8 cellular contexts compared by ENCODE assay signal in the genomic region with DNA sequence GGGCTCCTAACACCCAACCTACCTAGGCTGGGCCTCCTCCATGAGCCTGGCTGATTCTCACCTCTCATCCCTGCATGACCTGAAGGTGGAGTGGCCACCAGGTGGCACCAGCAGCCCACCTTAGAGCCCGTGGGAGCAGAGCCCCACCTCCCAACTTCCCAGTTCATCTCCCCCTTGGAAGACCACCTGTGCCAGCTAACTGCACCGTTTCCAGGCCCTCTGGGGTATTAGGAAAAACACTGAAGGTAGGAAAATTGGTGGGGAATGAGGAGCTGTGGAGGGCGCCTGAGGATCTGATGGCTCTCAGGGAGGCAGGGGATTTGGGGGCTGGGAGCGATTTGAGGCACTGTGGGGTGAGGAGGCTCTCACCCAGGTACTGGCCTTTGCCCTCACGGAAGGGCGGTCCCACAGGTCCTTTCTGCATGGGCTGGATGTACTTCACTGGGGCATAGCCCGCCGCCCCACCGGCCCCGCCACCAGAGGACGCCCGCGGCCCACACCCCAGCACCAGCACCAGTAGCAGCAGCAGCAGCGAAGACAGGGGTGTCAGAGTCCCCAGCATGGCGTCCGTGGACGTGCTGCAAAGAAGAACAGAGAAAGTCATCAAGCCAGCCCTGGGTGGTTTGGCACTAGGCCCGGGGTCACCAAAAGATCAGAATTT. TPM values are rescaled to one million over a fixed set of nuclear protein-coding genes. Genes with fewer than 3 reads are reported as not detected.
A peak's percentile ranks its signal among the peaks of the same experiment; 100 is the strongest.
DNase-seq lines count a peak whose midpoint lies in the region; ATAC-seq and TF ChIP-seq lines count a peak whose summit lies in the region.

No MANE protein-coding gene starts in this region.

- H3K79me1 ChIP-seq in H9 (ENCODE audit: insufficient read depth, low read depth, low read length, poor library complexity, severe bottlenecking), result no peaks in the 10 kb centered on the region
- no peaks in the 10 kb centered on the region for H3K79me1 ChIP-seq in mesendoderm (ENCODE audit: low read length)

- H3K27me3 Mint-ChIP-seq in H9 (ENCODE audit: low read depth), result no peaks in the 10 kb centered on the region

- H3K4me2 ChIP-seq in H9 (ENCODE audit: insufficient read depth, insufficient read length, low read length) (no peak overlapping the region), mesendoderm (ENCODE audit: low read length) (no peak overlapping the region)

- no peak for ATAC-seq in GM19035 (IDR thresholded peaks at IDR 0.05; ENCODE audit: unreplicated experiment)

- H3K4me1 Mint-ChIP-seq in H9, result peaks cover 16 to 19% of the 10 kb centered on the region in 2 experiments

- H2BK120ac ChIP-seq in H9 (ENCODE audit: low read depth, low read length, poor library complexity, severe bottlenecking) (no peak overlapping the region), mesendoderm (ENCODE audit: low read depth, low read length) (no peak overlapping the region)

- H3K9me3 Mint-ChIP-seq in H9, result no peaks in the 10 kb centered on the region

- H3K56ac ChIP-seq in H9 (ENCODE audit: insufficient read length, low read depth, low read length) (no peak overlapping the region), mesendoderm (ENCODE audit: low read length) (no peak overlapping the region)

- no peaks in the 10 kb centered on the region for H3K9me3 ChIP-seq in H9 (ENCODE audit: control insufficient read depth, low read depth, low read length)
- no peaks in the 10 kb centered on the region for H3K9me3 ChIP-seq in effector memory CD4-positive, alpha-beta T cell (ENCODE audit: control insufficient read depth, low read length)

- no peak overlapping the region for H2BK15ac ChIP-seq in H9 (ENCODE audit: low read depth, low read length)
- no peak overlapping the region for H2BK15ac ChIP-seq in mesendoderm (replicated peaks; ENCODE audit: low read depth)

- WGBS in H9 (ENCODE audit: extremely low coverage, insufficient read length, low lambda C conversion rate), result no CpG with 5 or more reads among the region's 18 CpGs
- WGBS in mesendoderm (ENCODE audit: extremely low coverage, insufficient coverage, low lambda C conversion rate), result no CpG with 5 or more reads among the region's 18 CpGs

- no peak overlapping the region for H4K91ac ChIP-seq in H9 (ENCODE audit: insufficient read length, low read depth, low read length)

- no peaks in the 10 kb centered on the region for H3K23me2 ChIP-seq in H9 (ENCODE audit: insufficient read length, low read depth, low read length, poor library complexity, severe bottlenecking)

- H3K4me3 ChIP-seq in effector memory CD4-positive, alpha-beta T cell (ENCODE audit: insufficient read depth, low read depth, low read length, poor library complexity, severe bottlenecking), result no peak overlapping the region
- no peak overlapping the region for H3K4me3 ChIP-seq in mesendoderm (ENCODE audit: low read length)

- H3T11ph ChIP-seq in H9 (ENCODE audit: low read length), result no peak overlapping the region

- H3K18ac ChIP-seq in H9 (ENCODE audit: insufficient read length, low read depth, low read length) (no peak overlapping the region), mesendoderm (ENCODE audit: low read length) (no peak overlapping the region)

- peaks cover 0 to 7% (median 0%) of the 10 kb centered on the region in 3 experiments; a peak in 2 of 7 replicates for H3K36me3 Mint-ChIP-seq in H9 (ENCODE audit: insufficient read depth in 1 of 3, low read depth in 3 of 3)

- no peak overlapping the region for H4K8ac ChIP-seq in H9 (replicated peaks; ENCODE audit: insufficient read length, low read depth, low read length)
- no peak overlapping the region for H4K8ac ChIP-seq in mesendoderm (ENCODE audit: low read depth, low read length)

- H2BK12ac ChIP-seq in H9 (ENCODE audit: insufficient read length, low read depth, low read length), result no peak overlapping the region

- H3K9ac ChIP-seq in H9 (ENCODE audit: extremely low read depth, insufficient read length, low read length) (no peak overlapping the region), mesendoderm (ENCODE audit: low read length) (no peak overlapping the region)

- H2AFZ ChIP-seq in H9 (ENCODE audit: low read length), result no peak overlapping the region

- no peak overlapping the region for H2AK5ac ChIP-seq in H9 (ENCODE audit: insufficient read length, low read length)
- no peak overlapping the region for H2AK5ac ChIP-seq in mesendoderm (ENCODE audit: low read length)

- no peaks in the 10 kb centered on the region for H4K20me1 ChIP-seq in H9 (ENCODE audit: control insufficient read depth, insufficient read depth, insufficient read length)

- H3K4me1 ChIP-seq in H9 (ENCODE audit: insufficient read depth, low read length) (no peaks in the 10 kb centered on the region), mesendoderm (ENCODE audit: control insufficient read depth, low read depth, low read length) (no peaks in the 10 kb centered on the region)
- peaks cover 8% of the 10 kb centered on the region for H3K4me1 ChIP-seq in effector memory CD4-positive, alpha-beta T cell (ENCODE audit: control insufficient read depth, insufficient read depth, low read length, poor library complexity, severe bottlenecking)

- H4K5ac ChIP-seq in H9 (ENCODE audit: insufficient read length, low read depth, low read length) (no peak overlapping the region), mesendoderm (ENCODE audit: low read length) (no peak overlapping the region)

- peak overlapping the region in 1 of 3 experiments; percentile 35; a peak in 2 of 7 replicates for H3K27ac Mint-ChIP-seq in H9

- no peak overlapping the region for H3K4me3 Mint-ChIP-seq in H9

- H3K4ac ChIP-seq in H9 (ENCODE audit: low read depth, low read length) (no peak overlapping the region), mesendoderm (ENCODE audit: low read depth, low read length) (no peak overlapping the region)

- H2BK5ac ChIP-seq in H9 (ENCODE audit: insufficient read length, low read length) (no peak overlapping the region), mesendoderm (ENCODE audit: low read length) (no peak overlapping the region)

- H3K27ac ChIP-seq in H9 (ENCODE audit: insufficient read length, low read depth, low read length) (no peak overlapping the region), mesendoderm (ENCODE audit: low read depth, low read length) (no peak overlapping the region)
- no peak overlapping the region for H3K27ac ChIP-seq in effector memory CD4-positive, alpha-beta T cell (ENCODE audit: insufficient read depth, low read length, poor library complexity, severe bottlenecking)

- H3K23ac ChIP-seq in H9 (ENCODE audit: insufficient read length, low read depth, low read length) (no peak overlapping the region), mesendoderm (ENCODE audit: low read length) (no peak overlapping the region)

- H3K14ac ChIP-seq in H9 (ENCODE audit: insufficient read depth, low read length), result no peak overlapping the region

- DNase-seq in C1 segment of cervical spinal cord (lab: John Stamatoyannopoulos, UW) (peak in 11 of 14 donors; percentile 19 to 67 (median 44)), H9 (peak; percentile 89), NCI-H69 (lab: John Stamatoyannopoulos, UW) (peak; percentile 66), mesendoderm (peak; percentile 83)
- peak; percentile 46 to 69 for DNase-seq in activated CD8-positive, alpha-beta memory T cell treated with anti-CD3 and anti-CD28 coated beads for 1 hour (ENCODE audit: extremely low read depth in 1 of 2, low read depth in 1 of 2)
- DNase-seq in effector memory CD4-positive, alpha-beta T cell, result peak; percentile 46 to 68 (median 51)
- peak; percentile 46 to 48 for DNase-seq in stimulated activated CD8-positive, alpha-beta memory T cell treated with anti-CD3 and anti-CD28 coated beads, Interleukin-15, amount 100 ng/mL, for 48 hours (ENCODE audit: low read depth in 2 of 2)

- H3K27me3 ChIP-seq in H9 (ENCODE audit: insufficient read depth, low read length), result no peaks in the 10 kb centered on the region
- no peaks in the 10 kb centered on the region for H3K27me3 ChIP-seq in effector memory CD4-positive, alpha-beta T cell (replicated peaks; ENCODE audit: control insufficient read depth, insufficient read depth, low read length, poor library complexity, severe bottlenecking)
- no peaks in the 10 kb centered on the region for H3K27me3 ChIP-seq in mesendoderm (ENCODE audit: insufficient read depth, low read length, poor library complexity)

- no peak overlapping the region for H2BK20ac ChIP-seq in H9 (ENCODE audit: low read depth, low read length, poor library complexity, severe bottlenecking)

- peaks cover 18% of the 10 kb centered on the region for H3K36me3 ChIP-seq in effector memory CD4-positive, alpha-beta T cell (ENCODE audit: control insufficient read depth, insufficient read depth, low read length)
- no peaks in the 10 kb centered on the region for H3K36me3 ChIP-seq in mesendoderm (ENCODE audit: control insufficient read depth, insufficient read depth, low read length)

- peak; percentile 88 for TF ChIP-seq CTCF in H9 (conservative IDR thresholded peaks at IDR 0.05)

- H3K79me2 ChIP-seq in H9 (ENCODE audit: insufficient read depth, low read length) (no peaks in the 10 kb centered on the region), mesendoderm (ENCODE audit: control insufficient read depth, insufficient read depth, low read length) (no peaks in the 10 kb centered on the region)

RNA-seq across cellular contexts. Expression of a gene that starts 11.1 kb away (rescaled TPM):
- 27.8 and 28.7 TPM in 2 replicates for total RNA-seq in H9 (2021)
- 16.8 TPM for polyA plus RNA-seq in mesendoderm (2013, experiment 1 of 2)
- polyA plus RNA-seq in mesendoderm (2013, experiment 2 of 2), result 16.1 TPM

RNA-seq across cellular contexts. Expression of a gene that starts 15.9 kb away (rescaled TPM):
- total RNA-seq in H9 (2021), result 0.20 and 0.86 TPM in 2 replicates
- polyA plus RNA-seq in mesendoderm (2013, experiment 1 of 2), result 0.25 TPM
- 0.25 TPM for polyA plus RNA-seq in mesendoderm (2013, experiment 2 of 2)

RNA-seq across cellular contexts. Expression of a gene that starts 25.2 kb away (rescaled TPM):
- 1.5 TPM in 2 replicates for total RNA-seq in H9 (2021)
- polyA plus RNA-seq in mesendoderm (2013, experiment 1 of 2), result 0.49 TPM
- polyA plus RNA-seq in mesendoderm (2013, experiment 2 of 2), result 0.50 TPM

RNA-seq across cellular contexts. Expression of a gene that starts 49.5 kb away (rescaled TPM):
- 48.6 and 52.7 TPM in 2 replicates for total RNA-seq in H9 (2021)
- polyA plus RNA-seq in mesendoderm (2013, experiment 1 of 2), result 40.2 TPM
- polyA plus RNA-seq in mesendoderm (2013, experiment 2 of 2), result 41.3 TPM

RNA-seq across cellular contexts. Expression of a gene that starts 56.1 kb away (rescaled TPM):
- total RNA-seq in H9 (2021), result 49.9 and 51.6 TPM in 2 replicates
- polyA plus RNA-seq in mesendoderm (2013, experiment 1 of 2), result 38.9 TPM
- 40.0 TPM for polyA plus RNA-seq in mesendoderm (2013, experiment 2 of 2)
